In genomic region chr20:13545755-13546154, GRCh38 we compare ENCODE assay signal across 10 cellular contexts.
"Had no signal": no experiment of that assay in that cellular context is flagged by ENCODE, and none has a peak within 500 bp of the region (broad histone marks: within the 10 kb centered on the region; RNA-seq: fewer than 3 reads in every experiment).

No MANE protein-coding gene starts in this region.

- H3K4me1 Mint-ChIP-seq: activated B cell treated with CpG ODN at 0.5 μM for 24 hours, immature natural killer cell, naive B cell, neural progenitor cell had no signal

- DNase-seq: activated B cell treated with CpG ODN at 0.5 μM for 24 hours; left cardiac atrium; naive B cell; stimulated activated CD4-positive, alpha-beta T cell treated with anti-CD3 and anti-CD28 coated beads, Interleukin-1b, Interleukin-23, amount 100 ng/mL, for 48 hours; upper lobe of right lung had no signal

- H3K27me3 Mint-ChIP-seq: activated B cell treated with CpG ODN at 0.5 μM for 24 hours; activated CD4-positive, alpha-beta T cell treated with anti-CD3 and anti-CD28 coated beads, Interleukin-2, amount 10 ng/mL, durations not matched to agents 7 days and 5 days; activated naive CD8-positive, alpha-beta T cell treated with anti-CD3 and anti-CD28 coated beads, Interleukin-2, amount 10 ng/mL, durations not matched to agents 7 days and 5 days; naive B cell had no signal

- H3K27ac Mint-ChIP-seq: activated B cell treated with CpG ODN at 0.5 μM for 24 hours; activated CD4-positive, alpha-beta T cell treated with anti-CD3 and anti-CD28 coated beads, Interleukin-2, amount 10 ng/mL, durations not matched to agents 7 days and 5 days; activated naive CD8-positive, alpha-beta T cell treated with anti-CD3 and anti-CD28 coated beads, Interleukin-2, amount 10 ng/mL, durations not matched to agents 7 days and 5 days; activated T-helper 1 cell treated with anti-CD3 and anti-CD28 coated beads, Interleukin-12 subunit alpha, Interleukin-12 subunit beta, Interleukin-2, Interleukin-4 antibody, amounts not matched to agents 30 ng/mL and 10 ng/mL and 1 ng/mL, durations not matched to agents 14 hours and 24 hours and 36 hours; immature natural killer cell; neural progenitor cell had no signal

- H3K9me3 Mint-ChIP-seq: activated B cell treated with CpG ODN at 0.5 μM for 24 hours; activated CD4-positive, alpha-beta T cell treated with anti-CD3 and anti-CD28 coated beads, Interleukin-2, amount 10 ng/mL, durations not matched to agents 7 days and 5 days; activated naive CD8-positive, alpha-beta T cell treated with anti-CD3 and anti-CD28 coated beads, Interleukin-2, amount 10 ng/mL, durations not matched to agents 7 days and 5 days; activated T-helper 1 cell treated with anti-CD3 and anti-CD28 coated beads, Interleukin-12 subunit alpha, Interleukin-12 subunit beta, Interleukin-2, Interleukin-4 antibody, amounts not matched to agents 30 ng/mL and 10 ng/mL and 1 ng/mL, durations not matched to agents 14 hours and 24 hours and 36 hours; immature natural killer cell; naive B cell; neural progenitor cell had no signal

- H3K36me3 Mint-ChIP-seq: activated naive CD8-positive, alpha-beta T cell treated with anti-CD3 and anti-CD28 coated beads, Interleukin-2, amount 10 ng/mL, durations not matched to agents 7 days and 5 days; neural progenitor cell had no signal

- H3K4me3 Mint-ChIP-seq: activated B cell treated with CpG ODN at 0.5 μM for 24 hours; activated CD4-positive, alpha-beta T cell treated with anti-CD3 and anti-CD28 coated beads, Interleukin-2, amount 10 ng/mL, durations not matched to agents 7 days and 5 days; activated naive CD8-positive, alpha-beta T cell treated with anti-CD3 and anti-CD28 coated beads, Interleukin-2, amount 10 ng/mL, durations not matched to agents 7 days and 5 days; activated T-helper 1 cell treated with anti-CD3 and anti-CD28 coated beads, Interleukin-12 subunit alpha, Interleukin-12 subunit beta, Interleukin-2, Interleukin-4 antibody, amounts not matched to agents 30 ng/mL and 10 ng/mL and 1 ng/mL, durations not matched to agents 14 hours and 24 hours and 36 hours; immature natural killer cell; naive B cell; neural progenitor cell had no signal
